8 cellular contexts compared by ENCODE assay signal in genomic region chr1:245953876-245954660, GRCh38.
DNase-seq lines count a peak whose midpoint lies in the region; ATAC-seq and TF ChIP-seq lines count a peak whose summit lies in the region.

No MANE protein-coding gene starts in this region.

- H3K4me1 Mint-ChIP-seq in CD4-positive, CD25-positive, alpha-beta regulatory T cell = peaks cover 7 to 30% (median 24%) of the 10 kb centered on the region in 4 donors

- no peaks in the 10 kb centered on the region for H3K27me3 Mint-ChIP-seq in CD4-positive, CD25-positive, alpha-beta regulatory T cell

- H3K9me3 Mint-ChIP-seq in CD4-positive, CD25-positive, alpha-beta regulatory T cell = no peaks in the 10 kb centered on the region

- peak overlapping the region; percentile 93 for H3K4me2 ChIP-seq in Loucy (ENCODE audit: low read depth, low read length, poor library complexity, severe bottlenecking)

- peak overlapping the region in 2 of 3 donors; percentile 94 to 100 for H3K27ac Mint-ChIP-seq in CD4-positive, CD25-positive, alpha-beta regulatory T cell

- no peaks in the 10 kb centered on the region for H3K36me3 ChIP-seq in CD4-positive, CD25-positive, alpha-beta regulatory T cell (ENCODE audit: control insufficient read depth, insufficient read depth, low read length)
- no peaks in the 10 kb centered on the region for H3K36me3 ChIP-seq in Loucy (ENCODE audit: insufficient read depth, low read length)
- no peaks in the 10 kb centered on the region for H3K36me3 ChIP-seq in duodenal mucosa (ENCODE audit: control insufficient read depth in 1 of 2, insufficient read depth in 2 of 2, low read length in 2 of 2)

- peaks cover 51% of the 10 kb centered on the region for H3K4me1 ChIP-seq in CD4-positive, CD25-positive, alpha-beta regulatory T cell (ENCODE audit: control insufficient read depth, insufficient read depth, low read length, poor library complexity, severe bottlenecking)
- peaks cover 46% of the 10 kb centered on the region for H3K4me1 ChIP-seq in Loucy (ENCODE audit: insufficient read depth, low read length, poor library complexity, severe bottlenecking)
- H3K4me1 ChIP-seq in duodenal mucosa (ENCODE audit: control insufficient read depth in 1 of 2, insufficient read depth in 2 of 2, low read length in 2 of 2) = peaks cover 5 to 7% of the 10 kb centered on the region in 2 donors

- peak overlapping the region; percentile 48 to 81 (median 78) for H3K4me3 Mint-ChIP-seq in CD4-positive, CD25-positive, alpha-beta regulatory T cell

- H4K20me1 ChIP-seq in Loucy (ENCODE audit: insufficient read depth, low read length, poor library complexity, severe bottlenecking) = no peaks in the 10 kb centered on the region

- no peak for TF ChIP-seq CTCF in Loucy (conservative IDR thresholded peaks at IDR 0.05; ENCODE audit: low read length)

- no peaks in the 10 kb centered on the region for H3K36me3 Mint-ChIP-seq in CD4-positive, CD25-positive, alpha-beta regulatory T cell

- peak overlapping the region; percentile 79 for H3K9ac ChIP-seq in Loucy (ENCODE audit: low read depth, low read length, poor library complexity, severe bottlenecking)
- H3K9ac ChIP-seq in duodenal mucosa (ENCODE audit: low read depth in 1 of 2, low read length in 2 of 2) = peak overlapping the region; percentile 61 to 69

- peaks cover 3% of the 10 kb centered on the region; the same call in 1 of the 2 replicates for H3K79me2 ChIP-seq in Loucy (ENCODE audit: insufficient read depth, low read length)

- H3K4me3 ChIP-seq in CD4-positive, CD25-positive, alpha-beta regulatory T cell (ENCODE audit: low read depth, low read length) = peak overlapping the region; percentile 78
- peak overlapping the region; percentile 73 for H3K4me3 ChIP-seq in Loucy (ENCODE audit: low read length, poor library complexity, severe bottlenecking)
- H3K4me3 ChIP-seq in duodenal mucosa (ENCODE audit: low read depth in 1 of 2, low read length in 2 of 2) = peak overlapping the region; percentile 67 to 69

- no peaks in the 10 kb centered on the region for H3K9me2 ChIP-seq in Loucy (replicated peaks; ENCODE audit: low read depth, low read length)

- no peaks in the 10 kb centered on the region for H3K9me3 ChIP-seq in CD4-positive, CD25-positive, alpha-beta regulatory T cell (ENCODE audit: control insufficient read depth in 2 of 2, low read length in 2 of 2)
- H3K9me3 ChIP-seq in Loucy (ENCODE audit: insufficient read depth, low read depth, low read length) (no peaks in the 10 kb centered on the region), duodenal mucosa (ENCODE audit: control insufficient read depth in 1 of 2, low read length in 2 of 2) (no peaks in the 10 kb centered on the region)

- H2AFZ ChIP-seq in Loucy (ENCODE audit: low read length) = peak overlapping the region; percentile 65

- 0 out of 2 replicates have a peak, but pooled peaks cover 4% of the 10 kb centered on the region for H3F3A ChIP-seq in Loucy (ENCODE audit: low read depth)

- no peaks in the 10 kb centered on the region for H3K27me3 ChIP-seq in CD4-positive, CD25-positive, alpha-beta regulatory T cell (ENCODE audit: control insufficient read depth, insufficient read depth, low read length)
- H3K27me3 ChIP-seq in Loucy (ENCODE audit: insufficient read depth, low read length, poor library complexity, severe bottlenecking) (no peaks in the 10 kb centered on the region), duodenal mucosa (ENCODE audit: control insufficient read depth in 1 of 2, insufficient read depth in 2 of 2, low read length in 2 of 2) (no peaks in the 10 kb centered on the region)

- ATAC-seq in CD4-positive, CD25-positive, alpha-beta regulatory T cell (ENCODE audit: low read depth in 2 of 2) = no peak
- ATAC-seq in GM19467 (IDR thresholded peaks at IDR 0.05; ENCODE audit: unreplicated experiment) (peak; percentile 51), GM19324 (IDR thresholded peaks at IDR 0.05; ENCODE audit: low FRiP score, unreplicated experiment) (no peak)

- peak in 2 of 3 donors; percentile 49 to 58 for DNase-seq in CD4-positive, CD25-positive, alpha-beta regulatory T cell
- DNase-seq in renal cortical epithelial cell (ENCODE audit: low read depth) = peak; percentile 48
- DNase-seq in substantia nigra (lab: John Stamatoyannopoulos, UW) = no peak
- no peak for DNase-seq in Kasumi-1 (lab: John Stamatoyannopoulos, UW)

- H3K27ac ChIP-seq in CD4-positive, CD25-positive, alpha-beta regulatory T cell (ENCODE audit: insufficient read depth, low read length, poor library complexity, severe bottlenecking) = peak overlapping the region; percentile 89
- H3K27ac ChIP-seq in duodenal mucosa (ENCODE audit: low read depth, low read length) = peak overlapping the region; percentile 30
- H3K27ac ChIP-seq in substantia nigra (ENCODE audit: low read depth, low read length, poor library complexity, severe bottlenecking) = no peak overlapping the region

Comparison
In these comparisons a context has a peak if more than half of its experiments do, and no peak if none do; other contexts are left out.
1. DNase-seq: peak in CD4-positive, CD25-positive, alpha-beta regulatory T cell (2 of 3) and renal cortical epithelial cell (single experiment); none in substantia nigra (0 of 49) and Kasumi-1 (0 of 2).
2. Peak in every context shown above with its lines, with median percentiles within 50 percentile points of each other: H3K4me3 ChIP-seq.